19 cellular contexts compared by ENCODE assay signal in genomic region chr10:44660271-44660670, GRCh38.
DNase-seq lines count a peak whose midpoint lies in the region; ATAC-seq, FAIRE-seq and TF ChIP-seq lines count a peak whose summit lies in the region.
"Had no signal": no experiment of that assay in that cellular context is flagged by ENCODE, and none has a peak within 500 bp of the region (broad histone marks: within the 10 kb centered on the region; RNA-seq: fewer than 3 reads in every experiment).

No MANE protein-coding gene starts in this region.

- no peak overlapping the region for H2BK20ac ChIP-seq in IMR-90 (ENCODE audit: low read depth, low read length)

- H3K36me3 Mint-ChIP-seq in activated CD8-positive, alpha-beta T cell treated with anti-CD3 and anti-CD28 coated beads, Interleukin-2, amount 10 ng/mL, durations not matched to agents 7 days and 5 days (ENCODE audit: low read depth): no peaks in the 10 kb centered on the region
- H3K36me3 Mint-ChIP-seq in activated T-helper 17 cell treated with anti-CD3 and anti-CD28 coated beads, Interleukin-2, amount 50 U/mL, for 72 hours (ENCODE audit: low read depth): no peaks in the 10 kb centered on the region

- H3K4me3 Mint-ChIP-seq in activated CD8-positive, alpha-beta T cell treated with anti-CD3 and anti-CD28 coated beads, Interleukin-2, amount 10 ng/mL, durations not matched to agents 7 days and 5 days: no peak overlapping the region
- H3K4me3 Mint-ChIP-seq in activated T-helper 17 cell treated with anti-CD3 and anti-CD28 coated beads, Interleukin-2, amount 50 U/mL, for 72 hours: no peak overlapping the region
- H3K4me3 Mint-ChIP-seq: CD8-positive, alpha-beta memory T cell had no signal

- H4K8ac ChIP-seq in IMR-90 (ENCODE audit: low read depth in 2 of 2, low read length in 2 of 2): no peak overlapping the region

- H3K27me3 ChIP-seq in IMR-90 (ENCODE audit: control insufficient read depth, insufficient read depth, low read length): peaks cover 3% of the 10 kb centered on the region
- no peaks in the 10 kb centered on the region for H3K27me3 ChIP-seq in small intestine (ENCODE audit: control insufficient read depth in 2 of 2, insufficient read depth in 2 of 2, low read length in 2 of 2)
- H3K27me3 ChIP-seq: BLaER1 had no signal

- intact Hi-C loops in IMR-90 (cut with micrococcal nuclease): no loop called here

- H4K91ac ChIP-seq in IMR-90 (ENCODE audit: insufficient read depth, low read depth, low read length): no peak overlapping the region

- FAIRE-seq in endometrium (lab: Jason Lieb, UNC): peak; percentile 90
- no peak for FAIRE-seq in small intestine (lab: Jason Lieb, UNC)
- FAIRE-seq: D721Med, K562 had no signal

- H2AK9ac ChIP-seq in IMR-90 (replicated peaks; ENCODE audit: low read depth, low read length, poor library complexity): no peak overlapping the region

- peak; percentile 26 for DNase-seq in AG08396 (ENCODE audit: low spot score)
- DNase-seq in IMR-90: peak; percentile 44
- DNase-seq in hepatic stellate cell (ENCODE audit: low spot score): peak; percentile 41
- DNase-seq in activated naive CD4-positive, alpha-beta T cell treated with anti-CD3 and anti-CD28 coated beads, Interleukin-2, amount 50 U/mL, for 16 hours: no peak
- no peak for DNase-seq in activated CD8-positive, alpha-beta T cell treated with anti-CD3 and anti-CD28 coated beads, Interleukin-2, amount 10 ng/mL, durations not matched to agents 7 days and 5 days
- DNase-seq in small intestine: no peak
- DNase-seq: CD8-positive, alpha-beta memory T cell; DND-41; H7; NCI-H146; NCI-H2081; NCI-H510A treated with DMSO at 0.1 percent for 48 hours had no signal

- no peaks in the 10 kb centered on the region for H3K79me1 ChIP-seq in IMR-90 (ENCODE audit: low read depth in 1 of 2, low read length in 2 of 2)

- in situ Hi-C loops in IMR-90 (cut with MboI; ENCODE audit: low sequenced_read_pairs): no loop called here

- no peak overlapping the region for H3K27ac Mint-ChIP-seq in activated CD8-positive, alpha-beta T cell treated with anti-CD3 and anti-CD28 coated beads, Interleukin-2, amount 10 ng/mL, durations not matched to agents 7 days and 5 days
- no peak overlapping the region for H3K27ac Mint-ChIP-seq in activated T-helper 17 cell treated with anti-CD3 and anti-CD28 coated beads, Interleukin-2, amount 50 U/mL, for 72 hours
- H3K27ac Mint-ChIP-seq: CD8-positive, alpha-beta memory T cell had no signal

- no peak overlapping the region for H3K4ac ChIP-seq in IMR-90 (ENCODE audit: low read depth, low read length)

- no peak overlapping the region for H2BK5ac ChIP-seq in IMR-90 (ENCODE audit: low read depth, low read length, poor library complexity, severe bottlenecking)

- H2BK15ac ChIP-seq in IMR-90 (ENCODE audit: low read depth, low read length): no peak overlapping the region

- TF ChIP-seq CTCF in IMR-90 (conservative IDR thresholded peaks at IDR 0.05; ENCODE audit: low read depth, low read length): no peak

- H3K9me1 ChIP-seq in IMR-90 (ENCODE audit: insufficient read depth, low read length): peaks cover 3% of the 10 kb centered on the region; the same call in 1 of the 2 replicates

- no peak overlapping the region for H3K9ac ChIP-seq in IMR-90 (ENCODE audit: low read depth, low read length)
- H3K9ac ChIP-seq: BLaER1 had no signal

- no peak for TF ChIP-seq POLR2A in IMR-90 (IDR thresholded peaks at IDR 0.05; ENCODE audit: low read depth, low read length)

- CTCF ChIA-PET in IMR-90 (lab: Yijun Ruan, JAX): no interaction called here
- CTCF ChIA-PET in activated CD8-positive, alpha-beta T cell treated with anti-CD3 and anti-CD28 coated beads, Interleukin-2, amount 10 ng/mL, durations not matched to agents 7 days and 5 days (lab: Charles Lee): no interaction called here

- H3K4me1 Mint-ChIP-seq in activated CD8-positive, alpha-beta T cell treated with anti-CD3 and anti-CD28 coated beads, Interleukin-2, amount 10 ng/mL, durations not matched to agents 7 days and 5 days (ENCODE audit: low read depth): no peaks in the 10 kb centered on the region
- no peaks in the 10 kb centered on the region for H3K4me1 Mint-ChIP-seq in activated T-helper 17 cell treated with anti-CD3 and anti-CD28 coated beads, Interleukin-2, amount 50 U/mL, for 72 hours
- H3K4me1 Mint-ChIP-seq: CD8-positive, alpha-beta memory T cell had no signal

- no peak overlapping the region for H2BK120ac ChIP-seq in IMR-90 (ENCODE audit: low read depth, low read length)

- peak overlapping the region; percentile 29; the same call in 1 of the 2 replicates for H3K18ac ChIP-seq in IMR-90 (ENCODE audit: low read depth, low read length)

- peak; percentile 53 for ATAC-seq in IMR-90 (ENCODE audit: low read depth)
- ATAC-seq in activated CD8-positive, alpha-beta T cell treated with anti-CD3 and anti-CD28 coated beads, Interleukin-2, amount 10 ng/mL, durations not matched to agents 7 days and 5 days: no peak
- ATAC-seq in activated T-helper 17 cell treated with anti-CD3 and anti-CD28 coated beads, Interleukin-2, amount 50 U/mL, for 72 hours (replicated peaks): no peak
- ATAC-seq: K562, Panc1 had no signal

- H4K5ac ChIP-seq in IMR-90 (ENCODE audit: low read depth, low read length): no peak overlapping the region

- H3K4me1 ChIP-seq in IMR-90 (ENCODE audit: control insufficient read depth, insufficient read depth, low read length) (peaks cover 5% of the 10 kb centered on the region), small intestine (ENCODE audit: control insufficient read depth in 2 of 2, insufficient read depth in 1 of 2, low read depth in 1 of 2, low read length in 1 of 2) (no peaks in the 10 kb centered on the region)
- H3K4me1 ChIP-seq: BLaER1 had no signal

- H3K4me3 ChIP-seq in IMR-90 (ENCODE audit: insufficient read depth, low read depth, low read length) (no peak overlapping the region), small intestine (ENCODE audit: low read depth in 1 of 2, low read length in 2 of 2) (no peak overlapping the region)
- H3K4me3 ChIP-seq: BLaER1, K562 had no signal

- no peaks in the 10 kb centered on the region for H3K27me3 Mint-ChIP-seq in activated CD8-positive, alpha-beta T cell treated with anti-CD3 and anti-CD28 coated beads, Interleukin-2, amount 10 ng/mL, durations not matched to agents 7 days and 5 days (ENCODE audit: low read depth)
- peaks cover 5% of the 10 kb centered on the region for H3K27me3 Mint-ChIP-seq in activated T-helper 17 cell treated with anti-CD3 and anti-CD28 coated beads, Interleukin-2, amount 50 U/mL, for 72 hours

- H3K27ac ChIP-seq in IMR-90 (ENCODE audit: insufficient read depth, low read length) (no peak overlapping the region), small intestine (ENCODE audit: low read depth in 1 of 2, low read length in 1 of 2) (no peak overlapping the region)
- H3K27ac ChIP-seq: 22Rv1, BLaER1 had no signal

- no CpG with 5 or more reads among the region's 2 CpGs for WGBS in IMR-90 (ENCODE audit: extremely low coverage in 2 of 2, insufficient read length in 1 of 2), 2 experiments
- 59 to 67% (median 62%) methylated on average over 2 of the region's 2 CpGs for WGBS in small intestine, 3 donors

- no peaks in the 10 kb centered on the region for H3K36me3 ChIP-seq in IMR-90 (ENCODE audit: control insufficient read depth, insufficient read depth, low read length)
- H3K36me3 ChIP-seq in small intestine (ENCODE audit: control insufficient read depth in 2 of 2, insufficient read depth in 2 of 2, low read length in 2 of 2): no peaks in the 10 kb centered on the region
- H3K36me3 ChIP-seq: BLaER1 had no signal

- no peaks in the 10 kb centered on the region for H4K20me1 ChIP-seq in IMR-90 (ENCODE audit: insufficient read depth, low read length)
- H4K20me1 ChIP-seq: BLaER1 had no signal

- H3K56ac ChIP-seq in IMR-90 (ENCODE audit: extremely low read depth, insufficient read depth, low read length): no peak overlapping the region

- dilution Hi-C loops in IMR-90 (cut with HindIII; ENCODE audit: low sequenced_read_pairs, unreplicated experiment): no loop called here

- no TSS peak for BruUV-seq in IMR-90 (replicated peaks; lab: Mats Ljungman, UMichigan)

- no peaks in the 10 kb centered on the region for H3K9me3 Mint-ChIP-seq in activated CD8-positive, alpha-beta T cell treated with anti-CD3 and anti-CD28 coated beads, Interleukin-2, amount 10 ng/mL, durations not matched to agents 7 days and 5 days (ENCODE audit: insufficient read depth)
- H3K9me3 Mint-ChIP-seq in activated T-helper 17 cell treated with anti-CD3 and anti-CD28 coated beads, Interleukin-2, amount 50 U/mL, for 72 hours: peaks cover 4% of the 10 kb centered on the region

- H3K9me3 ChIP-seq in IMR-90 (ENCODE audit: control insufficient read depth, insufficient read depth, low read length) (no peaks in the 10 kb centered on the region), small intestine (ENCODE audit: control insufficient read depth, low read depth) (no peaks in the 10 kb centered on the region)
- H3K9me3 ChIP-seq: BLaER1 had no signal

- H3K14ac ChIP-seq in IMR-90 (replicated peaks; ENCODE audit: low read depth, low read length): no peak overlapping the region

- no peak for TF ChIP-seq RAD21 in IMR-90 (IDR thresholded peaks at IDR 0.05; ENCODE audit: low read length)

- H3K4me2 ChIP-seq in IMR-90 (ENCODE audit: low read depth, low read length): peak overlapping the region; percentile 86
- H3K4me2 ChIP-seq: BLaER1 had no signal

- H2AK5ac ChIP-seq in IMR-90 (ENCODE audit: low read depth, low read length): no peak overlapping the region

- no peak overlapping the region for H3K23ac ChIP-seq in IMR-90 (ENCODE audit: low read depth, low read length)

- no peak overlapping the region for H2AFZ ChIP-seq in IMR-90 (replicated peaks; ENCODE audit: low read length, poor library complexity)

- POLR2A ChIA-PET in IMR-90 (lab: Charles Lee; ENCODE audit: unreplicated experiment): interaction anchor here (0.6 kb wide), 1 partner anchor 10 kb away, joined by 3 read pairs; no protein-coding TSS in a partner anchor
- POLR2A ChIA-PET in activated CD8-positive, alpha-beta T cell treated with anti-CD3 and anti-CD28 coated beads, Interleukin-2, amount 10 ng/mL, durations not matched to agents 7 days and 5 days (lab: Charles Lee): no interaction called here

TF ChIP-seq in IMR-90, 13 proteins besides CTCF, POLR2A, EP300 and RAD21:
- TF ChIP-seq FOS (IDR thresholded peaks at IDR 0.05; ENCODE audit: low read depth, low read length) (peak; percentile 29; the same call in 1 of the 2 replicates), SMC3 (IDR thresholded peaks at IDR 0.05; ENCODE audit: low read depth, low read length) (no peak)

Comparison
In these comparisons a context has a peak if more than half of its experiments do, and no peak if none do; other contexts are left out.
1. DNase-seq: peak in AG08396 (single experiment), IMR-90 (single experiment) and hepatic stellate cell (single experiment); none in activated naive CD4-positive, alpha-beta T cell treated with anti-CD3 and anti-CD28 coated beads, Interleukin-2, amount 50 U/mL, for 16 hours (single experiment), activated CD8-positive, alpha-beta T cell treated with anti-CD3 and anti-CD28 coated beads, Interleukin-2, amount 10 ng/mL, durations not matched to agents 7 days and 5 days (single experiment) and small intestine (single experiment).